Comparison of ENCODE assay signal across 1 cellular context in the genomic region with DNA sequence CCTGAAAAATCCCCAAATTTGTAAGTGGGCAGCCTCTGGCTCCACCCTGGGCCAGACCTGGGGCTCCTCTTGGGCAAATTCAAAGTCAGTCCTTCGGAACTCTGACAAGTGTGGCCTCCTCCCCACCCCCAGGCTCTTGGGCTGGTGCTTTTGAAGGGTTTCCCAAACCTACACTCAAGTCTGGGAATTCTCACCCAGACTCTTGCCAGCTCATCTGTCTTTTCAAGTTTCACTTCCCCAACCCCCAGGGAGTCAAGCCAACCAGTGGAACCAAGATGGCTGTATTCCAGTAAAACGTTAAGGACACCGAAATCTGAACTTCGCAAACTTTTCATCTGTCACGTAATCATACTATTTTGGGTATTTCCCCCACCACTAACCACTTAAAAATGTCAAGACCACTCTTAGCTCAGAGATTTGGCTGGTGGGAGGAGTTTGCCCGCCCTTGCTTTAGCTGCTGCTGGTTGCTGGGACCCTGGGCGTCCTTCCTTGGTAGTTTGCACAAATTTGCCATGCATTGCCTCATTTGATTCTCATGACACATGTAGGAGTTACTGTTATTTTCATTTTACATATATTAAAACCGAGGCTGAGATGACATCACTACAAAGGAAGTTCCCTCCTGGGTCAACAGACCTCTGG.
TF ChIP-seq lines count a peak whose summit lies in the region.

No MANE protein-coding gene starts in this region.

TF ChIP-seq in GM12878, 131 proteins besides CTCF, POLR2A, EP300 and RAD21 (continued from another document and continues in another):
- peak; percentile 37; the same call in 1 of the 2 replicates for TF ChIP-seq BACH1 (IDR thresholded peaks at IDR 0.05; ENCODE audit: borderline replicate concordance)
- no peak for TF ChIP-seq NFYA (IDR thresholded peaks at IDR 0.05; ENCODE audit: borderline replicate concordance, low read depth, low read length)
- TF ChIP-seq RCOR1 (conservative IDR thresholded peaks at IDR 0.05; ENCODE audit: low read depth, low read length): 0 out of 2 replicates have a peak, but pooled peaks have one; percentile 50
- TF ChIP-seq, protein P1, sequence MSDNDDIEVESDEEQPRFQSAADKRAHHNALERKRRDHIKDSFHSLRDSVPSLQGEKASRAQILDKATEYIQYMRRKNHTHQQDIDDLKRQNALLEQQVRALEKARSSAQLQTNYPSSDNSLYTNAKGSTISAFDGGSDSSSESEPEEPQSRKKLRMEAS (IDR thresholded peaks at IDR 0.05; ENCODE audit: low read depth, low read length): 0 out of 2 replicates have a peak, but pooled peaks have one; percentile 35
- TF ChIP-seq, protein P2, sequence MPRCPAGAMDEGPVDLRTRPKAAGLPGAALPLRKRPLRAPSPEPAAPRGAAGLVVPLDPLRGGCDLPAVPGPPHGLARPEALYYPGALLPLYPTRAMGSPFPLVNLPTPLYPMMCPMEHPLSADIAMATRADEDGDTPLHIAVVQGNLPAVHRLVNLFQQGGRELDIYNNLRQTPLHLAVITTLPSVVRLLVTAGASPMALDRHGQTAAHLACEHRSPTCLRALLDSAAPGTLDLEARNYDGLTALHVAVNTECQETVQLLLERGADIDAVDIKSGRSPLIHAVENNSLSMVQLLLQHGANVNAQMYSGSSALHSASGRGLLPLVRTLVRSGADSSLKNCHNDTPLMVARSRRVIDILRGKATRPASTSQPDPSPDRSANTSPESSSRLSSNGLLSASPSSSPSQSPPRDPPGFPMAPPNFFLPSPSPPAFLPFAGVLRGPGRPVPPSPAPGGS (IDR thresholded peaks at IDR 0.05; ENCODE audit: borderline replicate concordance, insufficient read depth, low read depth, low read length, poor library complexity, severe bottlenecking): peak; percentile 83
- peak; percentile 86 for TF ChIP-seq RELA (IDR thresholded peaks at IDR 0.05; ENCODE audit: borderline replicate concordance, partially characterized antibody)
- TF ChIP-seq, protein P3, sequence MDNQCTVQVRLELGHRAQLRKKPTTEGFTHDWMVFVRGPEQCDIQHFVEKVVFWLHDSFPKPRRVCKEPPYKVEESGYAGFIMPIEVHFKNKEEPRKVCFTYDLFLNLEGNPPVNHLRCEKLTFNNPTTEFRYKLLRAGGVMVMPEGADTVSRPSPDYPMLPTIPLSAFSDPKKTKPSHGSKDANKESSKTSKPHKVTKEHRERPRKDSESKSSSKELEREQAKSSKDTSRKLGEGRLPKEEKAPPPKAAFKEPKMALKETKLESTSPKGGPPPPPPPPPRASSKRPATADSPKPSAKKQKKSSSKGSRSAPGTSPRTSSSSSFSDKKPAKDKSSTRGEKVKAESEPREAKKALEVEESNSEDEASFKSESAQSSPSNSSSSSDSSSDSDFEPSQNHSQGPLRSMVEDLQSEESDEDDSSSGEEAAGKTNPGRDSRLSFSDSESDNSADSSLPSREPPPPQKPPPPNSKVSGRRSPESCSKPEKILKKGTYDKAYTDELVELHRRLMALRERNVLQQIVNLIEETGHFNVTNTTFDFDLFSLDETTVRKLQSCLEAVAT (IDR thresholded peaks at IDR 0.05): peak; percentile 59; the same call in 1 of the 2 replicates
- no peak for TF ChIP-seq CREB1 (IDR thresholded peaks at IDR 0.05; ENCODE audit: low read depth)
- TF ChIP-seq, protein P4, sequence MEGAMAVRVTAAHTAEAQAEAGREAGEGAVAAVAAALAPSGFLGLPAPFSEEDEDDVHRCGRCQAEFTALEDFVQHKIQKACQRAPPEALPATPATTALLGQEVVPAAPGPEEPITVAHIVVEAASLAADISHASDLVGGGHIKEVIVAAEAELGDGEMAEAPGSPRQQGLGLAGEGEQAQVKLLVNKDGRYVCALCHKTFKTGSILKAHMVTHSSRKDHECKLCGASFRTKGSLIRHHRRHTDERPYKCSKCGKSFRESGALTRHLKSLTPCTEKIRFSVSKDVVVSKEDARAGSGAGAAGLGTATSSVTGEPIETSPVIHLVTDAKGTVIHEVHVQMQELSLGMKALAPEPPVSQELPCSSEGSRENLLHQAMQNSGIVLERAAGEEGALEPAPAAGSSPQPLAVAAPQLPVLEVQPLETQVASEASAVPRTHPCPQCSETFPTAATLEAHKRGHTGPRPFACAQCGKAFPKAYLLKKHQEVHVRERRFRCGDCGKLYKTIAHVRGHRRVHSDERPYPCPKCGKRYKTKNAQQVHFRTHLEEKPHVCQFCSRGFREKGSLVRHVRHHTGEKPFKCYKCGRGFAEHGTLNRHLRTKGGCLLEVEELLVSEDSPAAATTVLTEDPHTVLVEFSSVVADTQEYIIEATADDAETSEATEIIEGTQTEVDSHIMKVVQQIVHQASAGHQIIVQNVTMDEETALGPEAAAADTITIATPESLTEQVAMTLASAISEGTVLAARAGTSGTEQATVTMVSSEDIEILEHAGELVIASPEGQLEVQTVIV (IDR thresholded peaks at IDR 0.05; ENCODE audit: borderline replicate concordance, partially characterized antibody): no peak
- TF ChIP-seq, protein P5, sequence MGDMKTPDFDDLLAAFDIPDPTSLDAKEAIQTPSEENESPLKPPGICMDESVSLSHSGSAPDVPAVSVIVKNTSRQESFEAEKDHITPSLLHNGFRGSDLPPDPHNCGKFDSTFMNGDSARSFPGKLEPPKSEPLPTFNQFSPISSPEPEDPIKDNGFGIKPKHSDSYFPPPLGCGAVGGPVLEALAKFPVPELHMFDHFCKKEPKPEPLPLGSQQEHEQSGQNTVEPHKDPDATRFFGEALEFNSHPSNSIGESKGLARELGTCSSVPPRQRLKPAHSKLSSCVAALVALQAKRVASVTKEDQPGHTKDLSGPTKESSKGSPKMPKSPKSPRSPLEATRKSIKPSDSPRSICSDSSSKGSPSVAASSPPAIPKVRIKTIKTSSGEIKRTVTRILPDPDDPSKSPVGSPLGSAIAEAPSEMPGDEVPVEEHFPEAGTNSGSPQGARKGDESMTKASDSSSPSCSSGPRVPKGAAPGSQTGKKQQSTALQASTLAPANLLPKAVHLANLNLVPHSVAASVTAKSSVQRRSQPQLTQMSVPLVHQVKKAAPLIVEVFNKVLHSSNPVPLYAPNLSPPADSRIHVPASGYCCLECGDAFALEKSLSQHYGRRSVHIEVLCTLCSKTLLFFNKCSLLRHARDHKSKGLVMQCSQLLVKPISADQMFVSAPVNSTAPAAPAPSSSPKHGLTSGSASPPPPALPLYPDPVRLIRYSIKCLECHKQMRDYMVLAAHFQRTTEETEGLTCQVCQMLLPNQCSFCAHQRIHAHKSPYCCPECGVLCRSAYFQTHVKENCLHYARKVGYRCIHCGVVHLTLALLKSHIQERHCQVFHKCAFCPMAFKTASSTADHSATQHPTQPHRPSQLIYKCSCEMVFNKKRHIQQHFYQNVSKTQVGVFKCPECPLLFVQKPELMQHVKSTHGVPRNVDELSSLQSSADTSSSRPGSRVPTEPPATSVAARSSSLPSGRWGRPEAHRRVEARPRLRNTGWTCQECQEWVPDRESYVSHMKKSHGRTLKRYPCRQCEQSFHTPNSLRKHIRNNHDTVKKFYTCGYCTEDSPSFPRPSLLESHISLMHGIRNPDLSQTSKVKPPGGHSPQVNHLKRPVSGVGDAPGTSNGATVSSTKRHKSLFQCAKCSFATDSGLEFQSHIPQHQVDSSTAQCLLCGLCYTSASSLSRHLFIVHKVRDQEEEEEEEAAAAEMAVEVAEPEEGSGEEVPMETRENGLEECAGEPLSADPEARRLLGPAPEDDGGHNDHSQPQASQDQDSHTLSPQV (IDR thresholded peaks at IDR 0.05): 0 out of 2 replicates have a peak, but pooled peaks have one; percentile 6
- peak; percentile 69 to 93 for TF ChIP-seq SRF (IDR thresholded peaks at IDR 0.05; ENCODE audit: low read depth in 2 of 2, low read length in 2 of 2)
- TF ChIP-seq MEF2B (IDR thresholded peaks at IDR 0.05; ENCODE audit: partially characterized antibody, poor library complexity, severe bottlenecking): peak; percentile 95
- TF ChIP-seq SPI1 (IDR thresholded peaks at IDR 0.05; ENCODE audit: borderline replicate concordance, insufficient read depth, low read depth, low read length): peak; percentile 94
- TF ChIP-seq, protein P6, sequence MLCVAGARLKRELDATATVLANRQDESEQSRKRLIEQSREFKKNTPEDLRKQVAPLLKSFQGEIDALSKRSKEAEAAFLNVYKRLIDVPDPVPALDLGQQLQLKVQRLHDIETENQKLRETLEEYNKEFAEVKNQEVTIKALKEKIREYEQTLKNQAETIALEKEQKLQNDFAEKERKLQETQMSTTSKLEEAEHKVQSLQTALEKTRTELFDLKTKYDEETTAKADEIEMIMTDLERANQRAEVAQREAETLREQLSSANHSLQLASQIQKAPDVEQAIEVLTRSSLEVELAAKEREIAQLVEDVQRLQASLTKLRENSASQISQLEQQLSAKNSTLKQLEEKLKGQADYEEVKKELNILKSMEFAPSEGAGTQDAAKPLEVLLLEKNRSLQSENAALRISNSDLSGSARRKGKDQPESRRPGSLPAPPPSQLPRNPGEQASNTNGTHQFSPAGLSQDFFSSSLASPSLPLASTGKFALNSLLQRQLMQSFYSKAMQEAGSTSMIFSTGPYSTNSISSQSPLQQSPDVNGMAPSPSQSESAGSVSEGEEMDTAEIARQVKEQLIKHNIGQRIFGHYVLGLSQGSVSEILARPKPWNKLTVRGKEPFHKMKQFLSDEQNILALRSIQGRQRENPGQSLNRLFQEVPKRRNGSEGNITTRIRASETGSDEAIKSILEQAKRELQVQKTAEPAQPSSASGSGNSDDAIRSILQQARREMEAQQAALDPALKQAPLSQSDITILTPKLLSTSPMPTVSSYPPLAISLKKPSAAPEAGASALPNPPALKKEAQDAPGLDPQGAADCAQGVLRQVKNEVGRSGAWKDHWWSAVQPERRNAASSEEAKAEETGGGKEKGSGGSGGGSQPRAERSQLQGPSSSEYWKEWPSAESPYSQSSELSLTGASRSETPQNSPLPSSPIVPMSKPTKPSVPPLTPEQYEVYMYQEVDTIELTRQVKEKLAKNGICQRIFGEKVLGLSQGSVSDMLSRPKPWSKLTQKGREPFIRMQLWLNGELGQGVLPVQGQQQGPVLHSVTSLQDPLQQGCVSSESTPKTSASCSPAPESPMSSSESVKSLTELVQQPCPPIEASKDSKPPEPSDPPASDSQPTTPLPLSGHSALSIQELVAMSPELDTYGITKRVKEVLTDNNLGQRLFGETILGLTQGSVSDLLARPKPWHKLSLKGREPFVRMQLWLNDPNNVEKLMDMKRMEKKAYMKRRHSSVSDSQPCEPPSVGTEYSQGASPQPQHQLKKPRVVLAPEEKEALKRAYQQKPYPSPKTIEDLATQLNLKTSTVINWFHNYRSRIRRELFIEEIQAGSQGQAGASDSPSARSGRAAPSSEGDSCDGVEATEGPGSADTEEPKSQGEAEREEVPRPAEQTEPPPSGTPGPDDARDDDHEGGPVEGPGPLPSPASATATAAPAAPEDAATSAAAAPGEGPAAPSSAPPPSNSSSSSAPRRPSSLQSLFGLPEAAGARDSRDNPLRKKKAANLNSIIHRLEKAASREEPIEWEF (IDR thresholded peaks at IDR 0.05; ENCODE audit: insufficient replicate concordance, low read depth, low read length): peak; percentile 40
- TF ChIP-seq NFIC (IDR thresholded peaks at IDR 0.05; ENCODE audit: low read depth, low read length): no peak
- peak; percentile 97 for TF ChIP-seq ATF7 (IDR thresholded peaks at IDR 0.05; ENCODE audit: low read depth)
- TF ChIP-seq, protein P7, sequence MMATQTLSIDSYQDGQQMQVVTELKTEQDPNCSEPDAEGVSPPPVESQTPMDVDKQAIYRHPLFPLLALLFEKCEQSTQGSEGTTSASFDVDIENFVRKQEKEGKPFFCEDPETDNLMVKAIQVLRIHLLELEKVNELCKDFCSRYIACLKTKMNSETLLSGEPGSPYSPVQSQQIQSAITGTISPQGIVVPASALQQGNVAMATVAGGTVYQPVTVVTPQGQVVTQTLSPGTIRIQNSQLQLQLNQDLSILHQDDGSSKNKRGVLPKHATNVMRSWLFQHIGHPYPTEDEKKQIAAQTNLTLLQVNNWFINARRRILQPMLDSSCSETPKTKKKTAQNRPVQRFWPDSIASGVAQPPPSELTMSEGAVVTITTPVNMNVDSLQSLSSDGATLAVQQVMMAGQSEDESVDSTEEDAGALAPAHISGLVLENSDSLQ (IDR thresholded peaks at IDR 0.05): peak; percentile 66
- TF ChIP-seq ZNF384 (IDR thresholded peaks at IDR 0.05; ENCODE audit: borderline replicate concordance, low read depth, low read length): no peak
- TF ChIP-seq GABPA (IDR thresholded peaks at IDR 0.05; ENCODE audit: low read depth): no peak
- TF ChIP-seq CEBPB (IDR thresholded peaks at IDR 0.05; ENCODE audit: borderline replicate concordance in 1 of 2, low read depth in 2 of 2, low read length in 2 of 2): peak in 1 of 2 experiments; percentile 65; a peak in 2 of 4 replicates
- TF ChIP-seq, protein P8, sequence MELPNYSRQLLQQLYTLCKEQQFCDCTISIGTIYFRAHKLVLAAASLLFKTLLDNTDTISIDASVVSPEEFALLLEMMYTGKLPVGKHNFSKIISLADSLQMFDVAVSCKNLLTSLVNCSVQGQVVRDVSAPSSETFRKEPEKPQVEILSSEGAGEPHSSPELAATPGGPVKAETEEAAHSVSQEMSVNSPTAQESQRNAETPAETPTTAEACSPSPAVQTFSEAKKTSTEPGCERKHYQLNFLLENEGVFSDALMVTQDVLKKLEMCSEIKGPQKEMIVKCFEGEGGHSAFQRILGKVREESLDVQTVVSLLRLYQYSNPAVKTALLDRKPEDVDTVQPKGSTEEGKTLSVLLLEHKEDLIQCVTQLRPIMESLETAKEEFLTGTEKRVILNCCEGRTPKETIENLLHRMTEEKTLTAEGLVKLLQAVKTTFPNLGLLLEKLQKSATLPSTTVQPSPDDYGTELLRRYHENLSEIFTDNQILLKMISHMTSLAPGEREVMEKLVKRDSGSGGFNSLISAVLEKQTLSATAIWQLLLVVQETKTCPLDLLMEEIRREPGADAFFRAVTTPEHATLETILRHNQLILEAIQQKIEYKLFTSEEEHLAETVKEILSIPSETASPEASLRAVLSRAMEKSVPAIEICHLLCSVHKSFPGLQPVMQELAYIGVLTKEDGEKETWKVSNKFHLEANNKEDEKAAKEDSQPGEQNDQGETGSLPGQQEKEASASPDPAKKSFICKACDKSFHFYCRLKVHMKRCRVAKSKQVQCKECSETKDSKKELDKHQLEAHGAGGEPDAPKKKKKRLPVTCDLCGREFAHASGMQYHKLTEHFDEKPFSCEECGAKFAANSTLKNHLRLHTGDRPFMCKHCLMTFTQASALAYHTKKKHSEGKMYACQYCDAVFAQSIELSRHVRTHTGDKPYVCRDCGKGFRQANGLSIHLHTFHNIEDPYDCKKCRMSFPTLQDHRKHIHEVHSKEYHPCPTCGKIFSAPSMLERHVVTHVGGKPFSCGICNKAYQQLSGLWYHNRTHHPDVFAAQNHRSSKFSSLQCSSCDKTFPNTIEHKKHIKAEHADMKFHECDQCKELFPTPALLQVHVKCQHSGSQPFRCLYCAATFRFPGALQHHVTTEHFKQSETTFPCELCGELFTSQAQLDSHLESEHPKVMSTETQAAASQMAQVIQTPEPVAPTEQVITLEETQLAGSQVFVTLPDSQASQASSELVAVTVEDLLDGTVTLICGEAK (IDR thresholded peaks at IDR 0.05; ENCODE audit: borderline replicate concordance): no peak
- peak; percentile 90 for TF ChIP-seq MTA2 (IDR thresholded peaks at IDR 0.05; ENCODE audit: low read depth)
- peak; percentile 90 for TF ChIP-seq MEF2A (IDR thresholded peaks at IDR 0.05; ENCODE audit: insufficient read depth, low read depth, low read length)
- TF ChIP-seq JUNB (IDR thresholded peaks at IDR 0.05): peak; percentile 49
- peak; percentile 56 for TF ChIP-seq KLF5 (IDR thresholded peaks at IDR 0.05; ENCODE audit: partially characterized antibody)
- TF ChIP-seq NR2F1 (conservative IDR thresholded peaks at IDR 0.05): peak; percentile 62; the same call in 1 of the 2 replicates
- 0 out of 2 replicates have a peak, but pooled peaks have one; percentile 34 for TF ChIP-seq IRF4 (IDR thresholded peaks at IDR 0.05; ENCODE audit: low read depth, low read length)
- peak; percentile 39 for TF ChIP-seq SP1 (IDR thresholded peaks at IDR 0.05; ENCODE audit: low read depth, low read length)
- peak; percentile 99 for TF ChIP-seq IKZF2 (IDR thresholded peaks at IDR 0.05)
- TF ChIP-seq NBN (IDR thresholded peaks at IDR 0.05): peak; percentile 97
